8 cellular contexts compared by ENCODE assay signal in the genomic region with DNA sequence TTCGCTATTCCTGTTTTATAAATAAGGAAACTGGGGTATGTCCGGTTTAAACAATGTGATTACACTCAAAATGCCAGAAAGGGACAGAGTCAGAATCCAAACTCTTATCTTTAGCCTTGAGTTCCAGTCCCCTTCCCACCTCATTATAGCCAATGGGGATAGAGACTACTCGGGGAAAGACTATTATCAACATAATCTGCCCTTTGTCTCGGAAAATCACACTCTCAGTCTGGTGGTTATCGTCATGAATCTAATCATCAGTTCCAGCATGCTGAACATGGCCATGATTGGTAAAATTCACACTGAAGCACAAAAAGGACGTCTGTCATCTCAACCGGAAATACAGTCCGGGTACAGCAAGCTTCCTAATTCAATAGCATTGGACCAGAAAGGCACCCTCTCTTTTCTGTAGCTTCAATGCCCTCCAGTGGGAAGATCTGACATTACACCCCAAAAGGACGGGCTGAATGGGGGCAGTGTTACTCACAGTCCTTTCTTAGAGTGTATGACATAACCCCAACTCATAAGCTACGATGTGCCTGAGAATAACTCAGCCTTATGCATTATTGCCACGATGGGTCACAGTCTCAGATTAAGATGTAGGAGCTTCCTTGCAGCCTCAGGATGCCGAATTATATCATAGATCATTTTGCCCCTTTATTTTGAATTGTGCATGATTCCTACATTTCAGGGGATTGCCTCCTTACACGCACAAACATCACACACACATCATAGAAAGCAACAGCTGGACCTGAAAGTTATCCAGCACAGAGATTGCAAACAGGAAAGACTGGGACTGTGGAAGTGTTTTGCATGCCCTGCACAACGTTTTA.
DNase-seq lines count a peak whose midpoint lies in the region; ATAC-seq, FAIRE-seq and TF ChIP-seq lines count a peak whose summit lies in the region.

No MANE protein-coding gene starts in this region.

- H3K4me3 Mint-ChIP-seq in activated CD8-positive, alpha-beta T cell treated with anti-CD3 and anti-CD28 coated beads, Interleukin-2, amount 10 ng/mL, durations not matched to agents 7 days and 5 days: no peak overlapping the region

- POLR2A ChIA-PET in activated CD8-positive, alpha-beta T cell treated with anti-CD3 and anti-CD28 coated beads, Interleukin-2, amount 10 ng/mL, durations not matched to agents 7 days and 5 days (lab: Charles Lee): no interaction called here

- H3K4me1 ChIP-seq in mucosa of descending colon (ENCODE audit: low read depth): no peaks in the 10 kb centered on the region

- H3K9me3 ChIP-seq in mucosa of descending colon: no peaks in the 10 kb centered on the region

- ATAC-seq in HG03175 (IDR thresholded peaks at IDR 0.05; ENCODE audit: unreplicated experiment): peak; percentile 98
- peak; percentile 76 for ATAC-seq in activated CD8-positive, alpha-beta T cell treated with anti-CD3 and anti-CD28 coated beads, Interleukin-2, amount 10 ng/mL, durations not matched to agents 7 days and 5 days
- peak; percentile 76 for ATAC-seq in mucosa of descending colon

- FAIRE-seq in endometrium (lab: Jason Lieb, UNC): peak; percentile 62

- H3K9me3 Mint-ChIP-seq in activated CD8-positive, alpha-beta T cell treated with anti-CD3 and anti-CD28 coated beads, Interleukin-2, amount 10 ng/mL, durations not matched to agents 7 days and 5 days (ENCODE audit: insufficient read depth): no peaks in the 10 kb centered on the region

- no peaks in the 10 kb centered on the region for H3K36me3 Mint-ChIP-seq in activated CD8-positive, alpha-beta T cell treated with anti-CD3 and anti-CD28 coated beads, Interleukin-2, amount 10 ng/mL, durations not matched to agents 7 days and 5 days (ENCODE audit: low read depth)

- CTCF ChIA-PET in activated CD8-positive, alpha-beta T cell treated with anti-CD3 and anti-CD28 coated beads, Interleukin-2, amount 10 ng/mL, durations not matched to agents 7 days and 5 days (lab: Charles Lee): interaction anchor here (0.6 to 1.3 kb wide), 5 partner anchors 9 to 311 kb away, joined by 3 to 5 read pairs (median 3); no protein-coding TSS in a partner anchor

- H3K36me3 ChIP-seq in mucosa of descending colon (ENCODE audit: low read depth): no peaks in the 10 kb centered on the region

- H3K27ac Mint-ChIP-seq in activated CD8-positive, alpha-beta T cell treated with anti-CD3 and anti-CD28 coated beads, Interleukin-2, amount 10 ng/mL, durations not matched to agents 7 days and 5 days: no peak overlapping the region

- H3K27me3 Mint-ChIP-seq in activated CD8-positive, alpha-beta T cell treated with anti-CD3 and anti-CD28 coated beads, Interleukin-2, amount 10 ng/mL, durations not matched to agents 7 days and 5 days (ENCODE audit: low read depth): no peaks in the 10 kb centered on the region

- intact Hi-C loops in mucosa of descending colon (cut with DNase I, micrococcal nuclease): no loop called here

- H3K4me1 Mint-ChIP-seq in activated CD8-positive, alpha-beta T cell treated with anti-CD3 and anti-CD28 coated beads, Interleukin-2, amount 10 ng/mL, durations not matched to agents 7 days and 5 days (ENCODE audit: low read depth): no peaks in the 10 kb centered on the region

- DNase-seq in CD1c-positive myeloid dendritic cell (ENCODE audit: extremely low spot score) (peak; percentile 71), GM19238 (ENCODE audit: insufficient read length, low spot score) (peak; percentile 3), NCI-H526 treated with DMSO at 0.1 percent for 48 hours (lab: John Stamatoyannopoulos, UW) (peak; percentile 73), mucosa of descending colon (peak in 1 of 3 donors; percentile 69)
- DNase-seq in activated CD8-positive, alpha-beta T cell treated with anti-CD3 and anti-CD28 coated beads, Interleukin-2, amount 10 ng/mL, durations not matched to agents 7 days and 5 days: peak; percentile 64
- DNase-seq in stimulated activated CD8-positive, alpha-beta memory T cell treated with anti-CD3 and anti-CD28 coated beads, Interleukin-7, amount 100 ng/mL, for 4 hours (ENCODE audit: low read depth in 2 of 2): peak; percentile 2 to 45

- peak; percentile 25 for TF ChIP-seq CTCF in mucosa of descending colon (IDR thresholded peaks at IDR 0.05)

- no peak overlapping the region for H3K4me3 ChIP-seq in mucosa of descending colon
